In genomic region chr11:69465236-69466000, GRCh38 we compare ENCODE assay signal across 32 cellular contexts. TPM values are rescaled to one million over a fixed set of nuclear protein-coding genes. Genes with fewer than 3 reads are reported as not detected.
DNase-seq lines count a peak whose midpoint lies in the region; ATAC-seq, FAIRE-seq and TF ChIP-seq lines count a peak whose summit lies in the region.
"Had no signal": no experiment of that assay in that cellular context is flagged by ENCODE, and none has a peak within 500 bp of the region (broad histone marks: within the 10 kb centered on the region; RNA-seq: fewer than 3 reads in every experiment).

No MANE protein-coding gene starts in this region.

- no peaks in the 10 kb centered on the region for H3K36me3 ChIP-seq in breast epithelium
- H3K36me3 ChIP-seq in kidney (ENCODE audit: control insufficient read depth in 1 of 2, insufficient read depth in 2 of 2, low read length in 2 of 2) = no peaks in the 10 kb centered on the region
- H3K36me3 ChIP-seq in spleen = no peaks in the 10 kb centered on the region
- H3K36me3 ChIP-seq: HAP-1, neural progenitor cell had no signal

- H3K4me1 ChIP-seq in breast epithelium = no peaks in the 10 kb centered on the region
- H3K4me1 ChIP-seq in kidney (ENCODE audit: control insufficient read depth in 1 of 2, insufficient read depth in 1 of 2, low read depth in 1 of 2, low read length in 2 of 2) = peaks cover 0 to 2% of the 10 kb centered on the region in 2 donors
- peaks cover 0 to 23% (median 5%) of the 10 kb centered on the region in 6 donors for H3K4me1 ChIP-seq in spleen
- H3K4me1 ChIP-seq: HAP-1 had no signal

- CTCF ChIA-PET in MCF 10A (lab: Yijun Ruan, JAX) = no interaction called here

- no peaks in the 10 kb centered on the region for H3K27me3 Mint-ChIP-seq in MCF 10A (ENCODE audit: insufficient read depth, unreplicated experiment)
- H3K27me3 Mint-ChIP-seq in chondrocyte (ENCODE audit: low read depth) = no peaks in the 10 kb centered on the region
- H3K27me3 Mint-ChIP-seq: activated CD4-positive, alpha-beta memory T cell treated with anti-CD3 and anti-CD28 coated beads, Interleukin-2, amount 10 ng/mL, durations not matched to agents 7 days and 5 days had no signal

- TF ChIP-seq POLR2A in breast epithelium (IDR thresholded peaks at IDR 0.05) (no peak), spleen (IDR thresholded peaks at IDR 0.05) (no peak)

- DNase-seq in MCF 10A (ENCODE audit: unreplicated experiment) = peak; percentile 33
- DNase-seq in breast epithelium (ENCODE audit: low spot score in 2 of 2) = no peak
- peak; percentile 44 for DNase-seq in chondrocyte (ENCODE audit: low spot score)
- DNase-seq in kidney = peak; percentile 40
- DNase-seq in spleen = peak; percentile 46
- DNase-seq in foreskin melanocyte = no peak
- no peak for DNase-seq in stimulated activated CD4-positive, alpha-beta T cell treated with anti-CD3 and anti-CD28 coated beads, Interleukin-4, amount 100 ng/mL, for 1 hour
- DNase-seq: activated CD4-positive, alpha-beta memory T cell treated with anti-CD3 and anti-CD28 coated beads, Interleukin-2, amount 10 ng/mL, durations not matched to agents 7 days and 5 days; activated CD4-positive, CD25-positive, alpha-beta regulatory T cell treated with anti-CD3 and anti-CD28 coated beads, Interleukin-2, amount 50 U/mL, for 72 hours; activated CD8-positive, alpha-beta memory T cell treated with anti-CD3 and anti-CD28 coated beads, Interleukin-2, amount 50 U/mL, for 48 hours; activated naive CD4-positive, alpha-beta T cell treated with anti-CD3 and anti-CD28 coated beads, Interleukin-2, amount 50 U/mL, for 16 hours; amniotic stem cell; CD4-positive, CD25-positive, alpha-beta regulatory T cell; NCI-H1092; NCI-H187; NCI-H2171 treated with DMSO at 0.1 percent for 48 hours; NCI-H69; T-cell had no signal

- H3K27me3 ChIP-seq in breast epithelium (no peaks in the 10 kb centered on the region), spleen (replicated peaks in 1 of 7) (peaks cover 0 to 19% (median 0%) of the 10 kb centered on the region in 7 donors)
- H3K27me3 ChIP-seq: neural progenitor cell had no signal

- intact Hi-C loops in MCF 10A (cut with micrococcal nuclease) = no loop called here
- intact Hi-C loops in breast epithelium (cut with DNase I; ENCODE audit: low total_unique reads) = no loop called here
- intact Hi-C loops in kidney (cut with DNase I) = no loop called here
- intact Hi-C loops in spleen (cut with DNase I; ENCODE audit: low total_unique reads) = no loop called here

- 88 to 91% (median 89%) methylated on average over 15 to 17 of the region's 17 CpGs for WGBS in spleen, 5 donors

- no peaks in the 10 kb centered on the region for H3K9me3 Mint-ChIP-seq in MCF 10A (ENCODE audit: unreplicated experiment)
- H3K9me3 Mint-ChIP-seq in chondrocyte (ENCODE audit: low read depth) = peaks cover 9% of the 10 kb centered on the region
- H3K9me3 Mint-ChIP-seq: activated CD4-positive, alpha-beta memory T cell treated with anti-CD3 and anti-CD28 coated beads, Interleukin-2, amount 10 ng/mL, durations not matched to agents 7 days and 5 days had no signal

- H3K36me3 Mint-ChIP-seq in MCF 10A (ENCODE audit: insufficient read depth, unreplicated experiment) (peaks cover 4% of the 10 kb centered on the region), chondrocyte (ENCODE audit: low read depth) (peaks cover 4% of the 10 kb centered on the region)
- H3K36me3 Mint-ChIP-seq: CD4-positive, CD25-positive, alpha-beta regulatory T cell; neural progenitor cell; T-cell had no signal

- H3K4me3 Mint-ChIP-seq in MCF 10A (ENCODE audit: unreplicated experiment) (no peak overlapping the region), chondrocyte (ENCODE audit: unreplicated experiment) (no peak overlapping the region)
- H3K4me3 Mint-ChIP-seq: activated CD4-positive, alpha-beta memory T cell treated with anti-CD3 and anti-CD28 coated beads, Interleukin-2, amount 10 ng/mL, durations not matched to agents 7 days and 5 days; CD4-positive, CD25-positive, alpha-beta regulatory T cell; dendritic cell treated with granulocyte-macrophage colony-stimulating factor and Interleukin-4, amounts not matched to agents 40 ng/mL and 50 ng/mL, for 4 days; neural progenitor cell; stimulated activated naive CD8-positive, alpha-beta T cell treated with anti-CD3 and anti-CD28 coated beads, Interleukin-15, Interleukin-2, amounts not matched to agents 100 ng/mL and 50 ng/mL, for 24 hours; T-cell had no signal

- H3K27ac Mint-ChIP-seq in MCF 10A (ENCODE audit: low read depth, unreplicated experiment) (no peak overlapping the region), chondrocyte (ENCODE audit: unreplicated experiment) (no peak overlapping the region)
- H3K27ac Mint-ChIP-seq: activated CD4-positive, alpha-beta memory T cell treated with anti-CD3 and anti-CD28 coated beads, Interleukin-2, amount 10 ng/mL, durations not matched to agents 7 days and 5 days; CD4-positive, CD25-positive, alpha-beta regulatory T cell; dendritic cell treated with granulocyte-macrophage colony-stimulating factor and Interleukin-4, amounts not matched to agents 40 ng/mL and 50 ng/mL, for 4 days; neural progenitor cell; progenitor cell of endocrine pancreas; stimulated activated naive CD8-positive, alpha-beta T cell treated with anti-CD3 and anti-CD28 coated beads, Interleukin-15, Interleukin-2, amounts not matched to agents 100 ng/mL and 50 ng/mL, for 24 hours; T-cell had no signal

- no peak for ATAC-seq in GM21367 (IDR thresholded peaks at IDR 0.05; ENCODE audit: unreplicated experiment)
- ATAC-seq: Panc1, T-cell had no signal

- H3K4me3 ChIP-seq in breast epithelium (no peak overlapping the region), kidney (ENCODE audit: low read length in 2 of 2) (no peak overlapping the region), spleen (no peak overlapping the region)
- H3K4me3 ChIP-seq: HAP-1, neural progenitor cell had no signal

- H3K27ac ChIP-seq in breast epithelium = no peak overlapping the region
- no peak overlapping the region for H3K27ac ChIP-seq in kidney (ENCODE audit: low read depth in 2 of 2, low read length in 2 of 2)
- H3K27ac ChIP-seq in spleen = no peak overlapping the region
- H3K27ac ChIP-seq: HL-60, neural progenitor cell had no signal

- POLR2A ChIA-PET in MCF 10A (lab: Yijun Ruan, JAX) = no interaction called here

- TF ChIP-seq CTCF in MCF 10A (IDR thresholded peaks at IDR 0.05; ENCODE audit: unreplicated experiment) (no peak), breast epithelium (IDR thresholded peaks at IDR 0.05) (no peak), chondrocyte (IDR thresholded peaks at IDR 0.05) (no peak), kidney (IDR thresholded peaks at IDR 0.05; ENCODE audit: borderline replicate concordance, extremely low read depth, insufficient read depth) (no peak), spleen (IDR thresholded peaks at IDR 0.05 in 8 of 11, conservative IDR thresholded peaks at IDR 0.05 in 3 of 11) (no peak)

- H3K4me1 Mint-ChIP-seq in MCF 10A (ENCODE audit: insufficient read depth, unreplicated experiment) = no peaks in the 10 kb centered on the region
- peaks cover 14% of the 10 kb centered on the region for H3K4me1 Mint-ChIP-seq in chondrocyte (ENCODE audit: low read depth)
- H3K4me1 Mint-ChIP-seq: activated CD4-positive, alpha-beta memory T cell treated with anti-CD3 and anti-CD28 coated beads, Interleukin-2, amount 10 ng/mL, durations not matched to agents 7 days and 5 days; CD4-positive, CD25-positive, alpha-beta regulatory T cell; T-cell had no signal

- peaks cover 8 to 9% of the 10 kb centered on the region in 2 donors for H3K9me3 ChIP-seq in breast epithelium
- H3K9me3 ChIP-seq in kidney (ENCODE audit: control insufficient read depth in 1 of 2, low read length in 2 of 2) = peaks cover 0 to 9% of the 10 kb centered on the region in 2 donors
- peaks cover 0 to 13% (median 10%) of the 10 kb centered on the region in 8 donors for H3K9me3 ChIP-seq in spleen

- H3K9ac ChIP-seq in kidney (ENCODE audit: low read length in 2 of 2) = no peak overlapping the region
- H3K9ac ChIP-seq: neural progenitor cell had no signal

- BruUV-seq in MCF 10A (replicated peaks; lab: Mats Ljungman, UMichigan) = no TSS peak

- FAIRE-seq in kidney (lab: Jason Lieb, UNC) = no peak
- FAIRE-seq: D721Med, islet of Langerhans had no signal

RNA-seq across cellular contexts. Expression of gene LINC01488, which starts 16.0 kb away (rescaled TPM):
- total RNA-seq in MCF 10A (2022) (not detected in 2 replicates), breast epithelium (not detected), chondrocyte (not detected in 3 replicates), kidney (not detected), spleen (not detected)
- polyA plus RNA-seq in kidney (ENCODE audit: insufficient read depth, low read depth, low replicate concordance) (not detected), spleen (not detected)
- total RNA-seq: A172; activated CD4-positive, alpha-beta memory T cell treated with anti-CD3 and anti-CD28 coated beads, Interleukin-2, amount 10 ng/mL, durations not matched to agents 7 days and 5 days; CD4-positive, CD25-positive, alpha-beta regulatory T cell; Daoy; glomerular endothelial cell; LHCN-M2; T-cell had no signal
- polyA plus RNA-seq: CD4-positive, CD25-positive, alpha-beta regulatory T cell had no signal

Comparison
In these comparisons a context has a peak if more than half of its experiments do, and no peak if none do; other contexts are left out.
1. DNase-seq: peak in MCF 10A (single experiment), chondrocyte (single experiment), kidney (single experiment) and spleen (single experiment); none in breast epithelium (0 of 2), foreskin melanocyte (single experiment) and stimulated activated CD4-positive, alpha-beta T cell treated with anti-CD3 and anti-CD28 coated beads, Interleukin-4, amount 100 ng/mL, for 1 hour (single experiment).